8 cellular contexts compared by ENCODE assay signal in genomic region chr1:155325596-155325893, GRCh38. TPM values are rescaled to one million over a fixed set of nuclear protein-coding genes. Genes with fewer than 3 reads are reported as not detected.
DNase-seq lines count a peak whose midpoint lies in the region; FAIRE-seq and TF ChIP-seq lines count a peak whose summit lies in the region.

No MANE protein-coding gene starts in this region.

- no peak overlapping the region for H3K23ac ChIP-seq in H1 (ENCODE audit: insufficient read length)

- H3K9ac ChIP-seq in BLaER1 treated with 17β-estradiol and CSF1 and Interleukin-3, amounts not matched to agents 10 nM and 100 nM = peak overlapping the region; percentile 79 to 87 (median 85)
- H3K9ac ChIP-seq in OCI-LY3 (ENCODE audit: low read length) (no peak overlapping the region), H1 (replicated peaks in 1 of 4; ENCODE audit: extremely low read depth in 1 of 4, low read depth in 3 of 4, low read length in 3 of 4) (peak overlapping the region in 3 of 4 experiments; percentile 36 to 54 (median 38); a peak in 5 of 7 replicates)

- no peaks in the 10 kb centered on the region for H3K9me3 ChIP-seq in BLaER1 treated with 17β-estradiol and CSF1 and Interleukin-3, amounts not matched to agents 10 nM and 100 nM (replicated peaks in 1 of 11)
- H3K9me3 ChIP-seq in OCI-LY3 (ENCODE audit: insufficient read depth, low read length) = no peaks in the 10 kb centered on the region
- H3K9me3 ChIP-seq in H1 (ENCODE audit: insufficient read depth in 2 of 2, low read depth in 1 of 2, low read length in 1 of 2) = no peaks in the 10 kb centered on the region
- H3K9me3 ChIP-seq in neuron (ENCODE audit: low read length) = no peaks in the 10 kb centered on the region
- no peaks in the 10 kb centered on the region for H3K9me3 ChIP-seq in effector memory CD4-positive, alpha-beta T cell (ENCODE audit: control insufficient read depth, low read length)

- peaks cover 4% of the 10 kb centered on the region for H3K79me1 ChIP-seq in H1 (ENCODE audit: low read depth, low read length)

- H2BK120ac ChIP-seq in H1 (replicated peaks; ENCODE audit: low read depth, low read length) = no peak overlapping the region

- no peak overlapping the region for H2BK15ac ChIP-seq in H1 (ENCODE audit: low read length)

- H3K36me3 ChIP-seq in BLaER1 treated with 17β-estradiol and CSF1 and Interleukin-3, amounts not matched to agents 10 nM and 100 nM = peaks cover 16 to 40% (median 32%) of the 10 kb centered on the region in 11 experiments
- peaks cover 16% of the 10 kb centered on the region for H3K36me3 ChIP-seq in OCI-LY3 (replicated peaks; ENCODE audit: low read depth, low read length)
- peaks cover 0 to 24% (median 3%) of the 10 kb centered on the region in 4 experiments; a peak in 7 of 8 replicates for H3K36me3 ChIP-seq in H1 (ENCODE audit: control insufficient read depth in 2 of 4, insufficient read depth in 4 of 4, low read length in 3 of 4)
- H3K36me3 ChIP-seq in neuron (ENCODE audit: insufficient read depth, low read length) = peaks cover 32% of the 10 kb centered on the region
- H3K36me3 ChIP-seq in effector memory CD4-positive, alpha-beta T cell (ENCODE audit: control insufficient read depth, insufficient read depth, low read length) = peaks cover 8% of the 10 kb centered on the region

- POLR2A ChIA-PET in H1 (lab: Charles Lee; ENCODE audit: partially characterized antibody) = interaction anchor here (1.3 to 1.6 kb wide), 2 partner anchors 118 to 125 kb away, joined by 5 to 7 read pairs; partner anchors contain the start of genes MTX1 and THBS3

- CTCF ChIA-PET in H1 (lab: Charles Lee; ENCODE audit: partially characterized antibody) = interaction anchor here (0.8 to 15.0 kb wide), 7 partner anchors 9 to 133 kb away, joined by 3 to 227 read pairs (median 7); partner anchors contain the start of gene ENTREP3

- no peak overlapping the region for H3K4ac ChIP-seq in H1 (replicated peaks; ENCODE audit: insufficient read length, low read depth, low read length)

- H2BK20ac ChIP-seq in H1 (ENCODE audit: low read length) = 0 out of 2 replicates have a peak overlapping the region, but pooled peaks have one; percentile 10

- H4K8ac ChIP-seq in H1 (ENCODE audit: extremely low read depth, insufficient read depth, low read length) = peak overlapping the region; percentile 89; the same call in 1 of the 2 replicates

- peaks cover 4 to 68% (median 47%) of the 10 kb centered on the region in 11 experiments; a peak in 20 of 22 replicates for H4K20me1 ChIP-seq in BLaER1 treated with 17β-estradiol and CSF1 and Interleukin-3, amounts not matched to agents 10 nM and 100 nM
- H4K20me1 ChIP-seq in OCI-LY3 (ENCODE audit: insufficient read depth, low read length) (peaks cover 4% of the 10 kb centered on the region; the same call in 1 of the 2 replicates), H1 (replicated peaks in 1 of 2; ENCODE audit: control insufficient read depth in 1 of 2, insufficient read depth in 2 of 2, low read length in 2 of 2) (peaks cover 7 to 8% of the 10 kb centered on the region in 2 experiments)

- H2AFZ ChIP-seq in OCI-LY3 (ENCODE audit: low read depth, low read length) (no peak overlapping the region), H1 (ENCODE audit: low read length) (no peak overlapping the region), neuron (ENCODE audit: low read depth, low read length) (no peak overlapping the region)

- H3K79me2 ChIP-seq in OCI-LY3 (ENCODE audit: low read length) (no peaks in the 10 kb centered on the region), H1 (ENCODE audit: control insufficient read depth in 1 of 2, insufficient read depth in 2 of 2, low read length in 2 of 2) (peaks cover 0 to 4% of the 10 kb centered on the region in 2 experiments; a peak in 1 of 4 replicates)

- H3K27ac ChIP-seq in BLaER1 treated with 17β-estradiol and CSF1 and Interleukin-3, amounts not matched to agents 10 nM and 100 nM = 0 out of 22 replicates have a peak overlapping the region, but pooled peaks of 2 of the 11 experiments have one; percentile 4
- no peak overlapping the region for H3K27ac ChIP-seq in OCI-LY3 (ENCODE audit: low read length)
- no peak overlapping the region for H3K27ac ChIP-seq in H1 (ENCODE audit: low read depth, low read length)
- H3K27ac ChIP-seq in effector memory CD4-positive, alpha-beta T cell (ENCODE audit: insufficient read depth, low read length, poor library complexity, severe bottlenecking) = no peak overlapping the region

- no peaks in the 10 kb centered on the region for H3K27me3 ChIP-seq in BLaER1 treated with 17β-estradiol and CSF1 and Interleukin-3, amounts not matched to agents 10 nM and 100 nM
- H3K27me3 ChIP-seq in OCI-LY3 (ENCODE audit: low read depth, low read length) (no peaks in the 10 kb centered on the region), H1 (replicated peaks in 1 of 4; ENCODE audit: control insufficient read depth in 3 of 4, extremely low read depth in 1 of 4, insufficient read depth in 3 of 4, low read length in 3 of 4) (peaks cover 0 to 5% (median 3%) of the 10 kb centered on the region in 4 experiments; a peak in 4 of 7 replicates), neuron (ENCODE audit: insufficient read depth, low read length) (no peaks in the 10 kb centered on the region)
- H3K27me3 ChIP-seq in effector memory CD4-positive, alpha-beta T cell (replicated peaks; ENCODE audit: control insufficient read depth, insufficient read depth, low read length, poor library complexity, severe bottlenecking) = no peaks in the 10 kb centered on the region

- H2BK12ac ChIP-seq in H1 (ENCODE audit: low read depth, low read length) = no peak overlapping the region

- peaks cover 16% of the 10 kb centered on the region; the same call in 1 of the 2 replicates for H3K23me2 ChIP-seq in H1 (ENCODE audit: low read depth, low read length)

- peak overlapping the region; percentile 85 to 99 (median 95) for H3K4me2 ChIP-seq in BLaER1 treated with 17β-estradiol and CSF1 and Interleukin-3, amounts not matched to agents 10 nM and 100 nM
- H3K4me2 ChIP-seq in OCI-LY3 (ENCODE audit: low read length) = peak overlapping the region; percentile 96; the same call in 1 of the 2 replicates
- peak overlapping the region; percentile 73 to 97 for H3K4me2 ChIP-seq in H1 (ENCODE audit: insufficient read depth in 1 of 2, low read depth in 2 of 2, low read length in 2 of 2)

- TF ChIP-seq RAD21 in H1 (IDR thresholded peaks at IDR 0.05 in 1 of 2, conservative IDR thresholded peaks at IDR 0.05 in 1 of 2; ENCODE audit: low read depth in 2 of 2, low read length in 2 of 2) = no peak

- no peak for TF ChIP-seq POLR2A in H1 (IDR thresholded peaks at IDR 0.05; ENCODE audit: control extremely low read depth in 1 of 2, low read depth in 2 of 2, low read length in 2 of 2)

- peak overlapping the region; percentile 66; the same call in 1 of the 2 replicates for H2BK5ac ChIP-seq in H1 (ENCODE audit: low read depth, low read length)

- peak overlapping the region; percentile 41; the same call in 1 of the 2 replicates for H3K18ac ChIP-seq in H1 (ENCODE audit: extremely low read depth, low read length)

- no peak overlapping the region for H2AK5ac ChIP-seq in H1 (ENCODE audit: low read depth, low read length)

- H3K56ac ChIP-seq in H1 (replicated peaks; ENCODE audit: insufficient read length, low read depth, low read length) = no peak overlapping the region

- no peak overlapping the region for H3K14ac ChIP-seq in H1 (ENCODE audit: insufficient read length)

- WGBS in H1 (ENCODE audit: extremely low coverage in 1 of 2, insufficient coverage in 1 of 2, insufficient read length in 1 of 2, insufficient replicate concordance in 2 of 2, low coverage in 1 of 2, low lambda C conversion rate in 2 of 2, missing lambda C conversion rate in 1 of 2), 2 experiments = 78% methylated on average over 6 of the region's 6 CpGs; no CpG with 5 or more reads in 1 of the 2 experiments

- H4K91ac ChIP-seq in H1 (replicated peaks; ENCODE audit: insufficient read length, low read length) = peak overlapping the region; percentile 30

- TF ChIP-seq CTCF in OCI-LY3 (IDR thresholded peaks at IDR 0.05; ENCODE audit: low read depth, low read length) (no peak), H1 (IDR thresholded peaks at IDR 0.05; ENCODE audit: control extremely low read depth in 1 of 3, insufficient read depth in 1 of 3, low read depth in 1 of 3, low read length in 3 of 3) (no peak)

- FAIRE-seq in H1 (lab: Jason Lieb, UNC) = no peak

- H4K5ac ChIP-seq in H1 (ENCODE audit: insufficient read length, low read depth, low read length) = no peak overlapping the region

- no peak for DNase-seq in H1 (ENCODE audit: low read depth in 1 of 2, low spot score in 2 of 2)
- no peak for DNase-seq in NCI-H446 treated with DMSO at 0.1 percent for 48 hours (lab: John Stamatoyannopoulos, UW)
- DNase-seq in effector memory CD4-positive, alpha-beta T cell = no peak
- no peak for DNase-seq in activated gamma-delta T cell treated with Interleukin-2 at 50 U/mL for 16 hours
- DNase-seq in NCI-H774 (lab: John Stamatoyannopoulos, UW) = no peak

- peaks cover 44 to 57% (median 48%) of the 10 kb centered on the region in 10 experiments for H3K4me1 ChIP-seq in BLaER1 treated with 17β-estradiol and CSF1 and Interleukin-3, amounts not matched to agents 10 nM and 100 nM
- H3K4me1 ChIP-seq in OCI-LY3 (ENCODE audit: low read length) = peaks cover 17% of the 10 kb centered on the region
- peaks cover 4 to 26% (median 12%) of the 10 kb centered on the region in 4 experiments; a peak in 6 of 7 replicates for H3K4me1 ChIP-seq in H1 (replicated peaks in 1 of 4; ENCODE audit: control insufficient read depth in 3 of 4, insufficient read depth in 4 of 4, low read length in 3 of 4)
- peaks cover 26% of the 10 kb centered on the region for H3K4me1 ChIP-seq in neuron (ENCODE audit: insufficient read depth, low read length)
- H3K4me1 ChIP-seq in effector memory CD4-positive, alpha-beta T cell (ENCODE audit: control insufficient read depth, insufficient read depth, low read length, poor library complexity, severe bottlenecking) = peaks cover 13% of the 10 kb centered on the region

- H3K4me3 ChIP-seq in BLaER1 treated with 17β-estradiol and CSF1 and Interleukin-3, amounts not matched to agents 10 nM and 100 nM = peak overlapping the region in 9 of 10 experiments; percentile 76 to 94 (median 84); a peak in 19 of 20 replicates
- H3K4me3 ChIP-seq in OCI-LY3 (ENCODE audit: low read length) = no peak overlapping the region
- H3K4me3 ChIP-seq in H1 (ENCODE audit: extremely low read depth in 1 of 4, insufficient read depth in 2 of 4, low read depth in 3 of 4, low read length in 4 of 4) = peak overlapping the region; percentile 82 to 95 (median 90)
- peak overlapping the region; percentile 72 for H3K4me3 ChIP-seq in neuron (ENCODE audit: low read length)
- H3K4me3 ChIP-seq in effector memory CD4-positive, alpha-beta T cell (ENCODE audit: insufficient read depth, low read depth, low read length, poor library complexity, severe bottlenecking) = no peak overlapping the region

- TF ChIP-seq EP300 in H1 (IDR thresholded peaks at IDR 0.05; ENCODE audit: borderline replicate concordance in 1 of 2, low read depth in 2 of 2, low read length in 2 of 2) = no peak

RNA-seq across cellular contexts. Expression of gene RUSC1, which starts 4.9 kb away (rescaled TPM):
- total RNA-seq in H1 (2021; fragmentation: NEBNext Ultra II Directional; extraction: Animal tissue kit (Norgen Biotek cat#: 25700)) = 54.6 and 59.8 TPM in 2 replicates
- polyA plus RNA-seq in H1 (2011; rRNA removed) = 90.4 and 117 TPM in 2 replicates
- polyA plus RNA-seq in H1 (2011; cell fraction: cytosol; rRNA removed) = 60.0 TPM
- 139 TPM for polyA plus RNA-seq in H1 (2011; cell fraction: nucleus; rRNA removed)
- 50.4 to 55.5 TPM (median 53.0 TPM) in 4 replicates for polyA plus RNA-seq in H1 (2012, experiment 1 of 2)
- 70.8 TPM for polyA plus RNA-seq in H1 (2012, experiment 2 of 2)
- polyA plus RNA-seq in H1 (2013, experiment 1 of 2) = 38.0 TPM
- polyA plus RNA-seq in H1 (2013, experiment 2 of 2) = 36.9 TPM
- polyA minus RNA-seq in H1 (2011; rRNA and poly(A)+ RNA removed) = 26.7 and 34.3 TPM in 2 replicates
- 25.6 TPM for polyA minus RNA-seq in H1 (2011; cell fraction: cytosol; rRNA and poly(A)+ RNA removed)
- polyA minus RNA-seq in H1 (2011; cell fraction: nucleus; rRNA and poly(A)+ RNA removed) = 27.8 TPM

RNA-seq across cellular contexts. Expression of gene FDPS, which starts 16.9 kb away (rescaled TPM):
- total RNA-seq in H1 (2021; fragmentation: NEBNext Ultra II Directional; extraction: Animal tissue kit (Norgen Biotek cat#: 25700)) = 368 and 370 TPM in 2 replicates
- 234 and 267 TPM in 2 replicates for polyA plus RNA-seq in H1 (2011; rRNA removed)
- 353 TPM for polyA plus RNA-seq in H1 (2011; cell fraction: cytosol; rRNA removed)
- 245 TPM for polyA plus RNA-seq in H1 (2011; cell fraction: nucleus; rRNA removed)
- polyA plus RNA-seq in H1 (2012, experiment 1 of 2) = 352 to 469 TPM (median 417 TPM) in 4 replicates
- 350 TPM for polyA plus RNA-seq in H1 (2012, experiment 2 of 2)
- 351 TPM for polyA plus RNA-seq in H1 (2013, experiment 1 of 2)
- polyA plus RNA-seq in H1 (2013, experiment 2 of 2) = 364 TPM
- 183 and 260 TPM in 2 replicates for polyA minus RNA-seq in H1 (2011; rRNA and poly(A)+ RNA removed)
- 103 TPM for polyA minus RNA-seq in H1 (2011; cell fraction: cytosol; rRNA and poly(A)+ RNA removed)
- polyA minus RNA-seq in H1 (2011; cell fraction: nucleus; rRNA and poly(A)+ RNA removed) = 97.7 TPM

RNA-seq across cellular contexts. Expression of gene PKLR, which starts 24.3 kb away (rescaled TPM):
- total RNA-seq in H1 (2021; fragmentation: NEBNext Ultra II Directional; extraction: Animal tissue kit (Norgen Biotek cat#: 25700)) = 2.3 and 2.4 TPM in 2 replicates
- 7.5 and 9.9 TPM in 2 replicates for polyA plus RNA-seq in H1 (2011; rRNA removed)
- 7.1 TPM for polyA plus RNA-seq in H1 (2011; cell fraction: cytosol; rRNA removed)
- polyA plus RNA-seq in H1 (2011; cell fraction: nucleus; rRNA removed) = 8.5 TPM
- 2.9 to 5.2 TPM (median 4.0 TPM) in 4 replicates for polyA plus RNA-seq in H1 (2012, experiment 1 of 2)
- polyA plus RNA-seq in H1 (2012, experiment 2 of 2) = 4.1 TPM
- 0.93 TPM for polyA plus RNA-seq in H1 (2013, experiment 1 of 2)
- 0.96 TPM for polyA plus RNA-seq in H1 (2013, experiment 2 of 2)
- polyA minus RNA-seq in H1 (2011; rRNA and poly(A)+ RNA removed) = 2.8 and 3.7 TPM in 2 replicates
- 1.5 TPM for polyA minus RNA-seq in H1 (2011; cell fraction: cytosol; rRNA and poly(A)+ RNA removed)
- polyA minus RNA-seq in H1 (2011; cell fraction: nucleus; rRNA and poly(A)+ RNA removed) = 1.1 TPM

RNA-seq across cellular contexts. Expression of gene HCN3, which starts 48.3 kb away (rescaled TPM):
- total RNA-seq in H1 (2021; fragmentation: NEBNext Ultra II Directional; extraction: Animal tissue kit (Norgen Biotek cat#: 25700)) = 5.5 and 6.4 TPM in 2 replicates
- polyA plus RNA-seq in H1 (2011; rRNA removed) = 7.3 and 8.8 TPM in 2 replicates
- 8.3 TPM for polyA plus RNA-seq in H1 (2011; cell fraction: cytosol; rRNA removed)
- 41.0 TPM for polyA plus RNA-seq in H1 (2011; cell fraction: nucleus; rRNA removed)
- polyA plus RNA-seq in H1 (2012, experiment 1 of 2) = 6.4 to 8.9 TPM (median 6.9 TPM) in 4 replicates
- polyA plus RNA-seq in H1 (2012, experiment 2 of 2) = 3.6 TPM
- 4.6 TPM for polyA plus RNA-seq in H1 (2013, experiment 1 of 2)
- polyA plus RNA-seq in H1 (2013, experiment 2 of 2) = 4.7 TPM
- polyA minus RNA-seq in H1 (2011; rRNA and poly(A)+ RNA removed) = 4.7 and 8.4 TPM in 2 replicates
- polyA minus RNA-seq in H1 (2011; cell fraction: cytosol; rRNA and poly(A)+ RNA removed) = 2.5 TPM
- polyA minus RNA-seq in H1 (2011; cell fraction: nucleus; rRNA and poly(A)+ RNA removed) = 7.1 TPM

RNA-seq across cellular contexts. Expression of gene CLK2, which starts 52.2 kb away (rescaled TPM):
- 58.2 and 62.2 TPM in 2 replicates for total RNA-seq in H1 (2021; fragmentation: NEBNext Ultra II Directional; extraction: Animal tissue kit (Norgen Biotek cat#: 25700))
- 76.0 and 98.8 TPM in 2 replicates for polyA plus RNA-seq in H1 (2011; rRNA removed)
- 73.0 TPM for polyA plus RNA-seq in H1 (2011; cell fraction: cytosol; rRNA removed)
- 458 TPM for polyA plus RNA-seq in H1 (2011; cell fraction: nucleus; rRNA removed)
- polyA plus RNA-seq in H1 (2012, experiment 1 of 2) = 49.9 to 84.8 TPM (median 77.3 TPM) in 4 replicates
- polyA plus RNA-seq in H1 (2012, experiment 2 of 2) = 31.5 TPM
- polyA plus RNA-seq in H1 (2013, experiment 1 of 2) = 59.7 TPM
- 53.7 TPM for polyA plus RNA-seq in H1 (2013, experiment 2 of 2)
- polyA minus RNA-seq in H1 (2011; rRNA and poly(A)+ RNA removed) = 74.1 and 100 TPM in 2 replicates
- polyA minus RNA-seq in H1 (2011; cell fraction: cytosol; rRNA and poly(A)+ RNA removed) = 37.4 TPM
- 107 TPM for polyA minus RNA-seq in H1 (2011; cell fraction: nucleus; rRNA and poly(A)+ RNA removed)

Comparison
In these comparisons a context has a peak if more than half of its experiments do, and no peak if none do; other contexts are left out.
1. H3K4me3 ChIP-seq: peak in BLaER1 treated with 17β-estradiol and CSF1 and Interleukin-3, amounts not matched to agents 10 nM and 100 nM (9 of 10), H1 (4 of 4) and neuron (single experiment); none in OCI-LY3 (single experiment) and effector memory CD4-positive, alpha-beta T cell (single experiment).
2. Peak in every context shown above with its lines, with median percentiles within 50 percentile points of each other: H3K4me2 ChIP-seq.